Comparison of ENCODE assay signal across 9 cellular contexts in the genomic region with DNA sequence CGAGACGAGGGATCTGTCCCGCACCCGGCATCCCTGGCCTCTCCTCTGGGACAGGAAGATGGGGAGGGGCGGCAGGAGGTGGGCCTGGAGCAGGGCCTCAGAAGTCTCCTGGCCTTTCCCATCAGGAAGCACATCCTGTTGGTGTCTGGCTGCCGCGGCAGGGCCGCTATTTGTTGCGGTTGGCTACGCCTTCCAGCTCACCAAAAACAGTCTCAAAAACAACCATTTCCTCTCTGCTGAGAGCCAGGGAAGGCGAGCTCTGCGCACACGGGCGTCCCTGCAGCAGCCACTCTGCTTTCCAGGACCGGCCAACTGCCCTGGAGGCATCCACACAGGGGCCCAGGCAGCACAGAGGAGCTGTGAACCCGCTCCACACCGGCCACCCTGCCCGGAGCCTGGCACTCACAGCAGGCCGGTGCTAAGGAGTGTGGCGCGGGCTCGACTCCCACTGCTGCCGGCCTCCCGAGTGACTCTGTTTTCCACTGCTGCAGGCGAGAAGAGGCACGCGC. TPM values are rescaled to one million over a fixed set of nuclear protein-coding genes. Genes with fewer than 3 reads are reported as not detected.
A peak's percentile ranks its signal among the peaks of the same experiment; 100 is the strongest.
DNase-seq lines count a peak whose midpoint lies in the region; ATAC-seq, FAIRE-seq and TF ChIP-seq lines count a peak whose summit lies in the region.
"Had no signal": no experiment of that assay in that cellular context is flagged by ENCODE, and none has a peak within 500 bp of the region (broad histone marks: within the 10 kb centered on the region; RNA-seq: fewer than 3 reads in every experiment).

A gene (plus strand): TSS at position 224 of the 509 bp plus-strand sequence. CDS start 610 bp downstream, outside the sequence.

- no peak within 1 kb of the TSS for H3K4me2 ChIP-seq in HepG2 (ENCODE audit: low read depth, low read length)

- H4K20me1 ChIP-seq in HepG2 (ENCODE audit: insufficient read depth, low read length), result no peaks in the 10 kb centered on the region

- H2AFZ ChIP-seq in HepG2 (ENCODE audit: low read length), result no peak within 1 kb of the TSS

- no peaks in the 10 kb centered on the region for H3K79me2 ChIP-seq in HepG2 (ENCODE audit: insufficient read depth, low read length)

- CTCF ChIA-PET in HepG2 (lab: Yijun Ruan, JAX; ENCODE audit: low intra/inter-chr PET ratio, low total read pairs), result no interaction called here

- no peak for TF ChIP-seq POLR2A in HepG2 (IDR thresholded peaks at IDR 0.05; ENCODE audit: insufficient read depth in 1 of 2, low read depth in 2 of 2, low read length in 2 of 2)

- WGBS in liver, result 66% methylated on average over 27 of the region's 27 CpGs
- WGBS in HepG2 (ENCODE audit: low lambda C conversion rate), result 93% methylated on average over 17 of the region's 27 CpGs

- H3K4me1 ChIP-seq in liver (ENCODE audit: control insufficient read depth in 4 of 4, insufficient read depth in 4 of 4, low read length in 3 of 4), result peaks cover 0 to 14% (median 2%) of the 10 kb centered on the region in 4 donors
- H3K4me1 ChIP-seq in HepG2 (ENCODE audit: insufficient read depth, low read length), result peaks cover under 1% of the 10 kb centered on the region; the same call in 1 of the 2 replicates

- H3K36me3 ChIP-seq in liver (ENCODE audit: control insufficient read depth in 4 of 4, insufficient read depth in 3 of 4, low read depth in 1 of 4, low read length in 3 of 4) (no peaks in the 10 kb centered on the region), HepG2 (replicated peaks in 1 of 2; ENCODE audit: control insufficient read depth in 1 of 2, insufficient read depth in 2 of 2, low read length in 2 of 2) (no peaks in the 10 kb centered on the region)

- in situ Hi-C loops in HepG2 (cut with HindIII; ENCODE audit: extremely low pct_ligation_motif_present, low pct_unique_long_range_greater_than_20kb), result no loop called here

- H3K9ac ChIP-seq in liver (ENCODE audit: low read depth in 1 of 2, low read length in 2 of 2), result no peak within 1 kb of the TSS
- H3K9ac ChIP-seq in HepG2 (ENCODE audit: insufficient read depth, low read depth, low read length), result no peak within 1 kb of the TSS

- no peaks in the 10 kb centered on the region for H3K27me3 ChIP-seq in liver (ENCODE audit: control insufficient read depth in 4 of 4, insufficient read depth in 4 of 4, low read length in 3 of 4)
- no peaks in the 10 kb centered on the region for H3K27me3 ChIP-seq in HepG2 (ENCODE audit: control insufficient read depth in 1 of 2, insufficient read depth in 2 of 2, low read length in 2 of 2)

- TF ChIP-seq EP300 in HepG2 (IDR thresholded peaks at IDR 0.05; ENCODE audit: low read depth in 2 of 2, low read length in 2 of 2) (no peak), HepG2 (CRISPR knock-in tag; IDR thresholded peaks at IDR 0.05; ENCODE audit: borderline replicate concordance) (no peak)

- POLR2A ChIA-PET in HepG2 (lab: Yijun Ruan, JAX), result no interaction called here

- intact Hi-C loops in HepG2 (cut with micrococcal nuclease; ENCODE audit: unreplicated experiment), result no loop called here

- BruUV-seq in HepG2 (replicated peaks; lab: Mats Ljungman, UMichigan), result no TSS peak

- TF ChIP-seq CTCF in liver (IDR thresholded peaks at IDR 0.05; ENCODE audit: low read depth, low read length, missing input control) (no peak), HepG2 (CRISPR knock-in tag; IDR thresholded peaks at IDR 0.05) (no peak)

- H3K27ac ChIP-seq in liver (ENCODE audit: low read depth in 1 of 2, low read length in 2 of 2) (peak within 1 kb of the TSS; percentile 69 to 80), HepG2 (ENCODE audit: extremely low read length, insufficient read depth, low read length) (no peak within 1 kb of the TSS)

- DNase-seq in HepG2 (ENCODE audit: low spot score) (no peak), lung microvascular endothelial cell (ENCODE audit: low read depth in 2 of 2) (peak; percentile 80 to 84), ureter (ENCODE audit: low spot score) (no peak), NCI-H1930 (lab: John Stamatoyannopoulos, UW) (no peak)
- peak; percentile 52 for DNase-seq in central memory CD4-positive, alpha-beta T cell
- DNase-seq: DND-41 had no signal

- ATAC-seq in HepG2, result no peak
- no peak for ATAC-seq in GM21723 (IDR thresholded peaks at IDR 0.05; ENCODE audit: unreplicated experiment)
- ATAC-seq in GM18870 (IDR thresholded peaks at IDR 0.05; ENCODE audit: unreplicated experiment), result no peak

- TF ChIP-seq RAD21 in liver (IDR thresholded peaks at IDR 0.05) (peak in 1 of 2 donors; percentile 28), HepG2 (CRISPR knock-in tag; IDR thresholded peaks at IDR 0.05) (no peak)

- H3K4me3 ChIP-seq in liver (ENCODE audit: low read depth in 1 of 3, low read length in 3 of 3) (peak within 1 kb of the TSS in 2 of 3 donors; percentile 54), HepG2 (replicated peaks in 1 of 3; ENCODE audit: insufficient read depth in 1 of 3, low read depth in 2 of 3, low read length in 3 of 3) (no peak within 1 kb of the TSS)

- H3K9me3 ChIP-seq in liver (ENCODE audit: control insufficient read depth in 4 of 4, low read length in 3 of 4) (no peaks in the 10 kb centered on the region), HepG2 (ENCODE audit: low read length) (no peaks in the 10 kb centered on the region)

- no peak for FAIRE-seq in HepG2 (lab: Jason Lieb, UNC)

TF ChIP-seq in liver, 16 proteins besides CTCF, POLR2A, EP300 and RAD21 (continues in another document):
- TF ChIP-seq, protein P1, sequence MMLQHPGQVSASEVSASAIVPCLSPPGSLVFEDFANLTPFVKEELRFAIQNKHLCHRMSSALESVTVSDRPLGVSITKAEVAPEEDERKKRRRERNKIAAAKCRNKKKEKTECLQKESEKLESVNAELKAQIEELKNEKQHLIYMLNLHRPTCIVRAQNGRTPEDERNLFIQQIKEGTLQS (IDR thresholded peaks at IDR 0.05), result no peak
- TF ChIP-seq TAF1 (conservative IDR thresholded peaks at IDR 0.05), result peak; percentile 69

TF ChIP-seq in HepG2, 621 proteins besides CTCF, POLR2A, EP300 and RAD21 (continues in another document):
- TF ChIP-seq RFXANK (CRISPR knock-in tag; IDR thresholded peaks at IDR 0.05), result no peak
- TF ChIP-seq, protein P2, sequence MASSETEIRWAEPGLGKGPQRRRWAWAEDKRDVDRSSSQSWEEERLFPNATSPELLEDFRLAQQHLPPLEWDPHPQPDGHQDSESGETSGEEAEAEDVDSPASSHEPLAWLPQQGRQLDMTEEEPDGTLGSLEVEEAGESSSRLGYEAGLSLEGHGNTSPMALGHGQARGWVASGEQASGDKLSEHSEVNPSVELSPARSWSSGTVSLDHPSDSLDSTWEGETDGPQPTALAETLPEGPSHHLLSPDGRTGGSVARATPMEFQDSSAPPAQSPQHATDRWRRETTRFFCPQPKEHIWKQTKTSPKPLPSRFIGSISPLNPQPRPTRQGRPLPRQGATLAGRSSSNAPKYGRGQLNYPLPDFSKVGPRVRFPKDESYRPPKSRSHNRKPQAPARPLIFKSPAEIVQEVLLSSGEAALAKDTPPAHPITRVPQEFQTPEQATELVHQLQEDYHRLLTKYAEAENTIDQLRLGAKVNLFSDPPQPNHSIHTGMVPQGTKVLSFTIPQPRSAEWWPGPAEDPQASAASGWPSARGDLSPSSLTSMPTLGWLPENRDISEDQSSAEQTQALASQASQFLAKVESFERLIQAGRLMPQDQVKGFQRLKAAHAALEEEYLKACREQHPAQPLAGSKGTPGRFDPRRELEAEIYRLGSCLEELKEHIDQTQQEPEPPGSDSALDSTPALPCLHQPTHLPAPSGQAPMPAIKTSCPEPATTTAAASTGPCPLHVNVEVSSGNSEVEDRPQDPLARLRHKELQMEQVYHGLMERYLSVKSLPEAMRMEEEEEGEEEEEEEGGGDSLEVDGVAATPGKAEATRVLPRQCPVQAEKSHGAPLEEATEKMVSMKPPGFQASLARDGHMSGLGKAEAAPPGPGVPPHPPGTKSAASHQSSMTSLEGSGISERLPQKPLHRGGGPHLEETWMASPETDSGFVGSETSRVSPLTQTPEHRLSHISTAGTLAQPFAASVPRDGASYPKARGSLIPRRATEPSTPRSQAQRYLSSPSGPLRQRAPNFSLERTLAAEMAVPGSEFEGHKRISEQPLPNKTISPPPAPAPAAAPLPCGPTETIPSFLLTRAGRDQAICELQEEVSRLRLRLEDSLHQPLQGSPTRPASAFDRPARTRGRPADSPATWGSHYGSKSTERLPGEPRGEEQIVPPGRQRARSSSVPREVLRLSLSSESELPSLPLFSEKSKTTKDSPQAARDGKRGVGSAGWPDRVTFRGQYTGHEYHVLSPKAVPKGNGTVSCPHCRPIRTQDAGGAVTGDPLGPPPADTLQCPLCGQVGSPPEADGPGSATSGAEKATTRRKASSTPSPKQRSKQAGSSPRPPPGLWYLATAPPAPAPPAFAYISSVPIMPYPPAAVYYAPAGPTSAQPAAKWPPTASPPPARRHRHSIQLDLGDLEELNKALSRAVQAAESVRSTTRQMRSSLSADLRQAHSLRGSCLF (CRISPR knock-in tag; IDR thresholded peaks at IDR 0.05; ENCODE audit: borderline replicate concordance), result no peak
- no peak for TF ChIP-seq U2AF1 (optimal IDR thresholded peaks at IDR 0.05; ENCODE audit: low read depth, low read length)

RNA-seq across cellular contexts. Expression of the gene that starts here (rescaled TPM):
- total RNA-seq in liver (10 to 100 TPM in 1 of 2 donors, 1 to 10 TPM in 1; 3.5 to 11.7 TPM), HepG2 (2016; rRNA removed; fragmentation: Illumina TruSeq; extraction: Trizol) (not detected in 2 replicates), lung microvascular endothelial cell (89.6 and 101 TPM in 2 replicates), ureter (32.8 TPM)
- polyA plus RNA-seq in liver (10 to 100 TPM in 1 of 2 donors, 1 to 10 TPM in 1; 9.8 to 14.4 TPM), HepG2 (2011; rRNA removed) (not detected in 2 replicates)
- total RNA-seq in HepG2 (2016; cell fraction: cytosol; rRNA removed; fragmentation: Illumina TruSeq; extraction: Trizol; ENCODE audit: low read depth), result not detected in 2 replicates
- total RNA-seq in HepG2 (2016; cell fraction: insoluble cytoplasmic fraction; rRNA removed; fragmentation: Illumina TruSeq; extraction: Trizol), result not detected in 2 replicates
- not detected in 2 replicates for total RNA-seq in HepG2 (2016; cell fraction: membrane; rRNA removed; fragmentation: Illumina TruSeq; extraction: Trizol)
- total RNA-seq in HepG2 (2016; cell fraction: nucleus; rRNA removed; fragmentation: Illumina TruSeq; extraction: Trizol), result not detected in 2 replicates
- not detected in 2 replicates for polyA plus RNA-seq in HepG2 (2011; cell fraction: cytosol; rRNA removed)
- polyA plus RNA-seq in HepG2 (2011; cell fraction: nucleus; rRNA removed), result not detected in 2 replicates
- polyA plus RNA-seq in HepG2 (2012), result not detected in 2 replicates
- polyA plus RNA-seq in HepG2 (2016; cell fraction: cytosol; fragmentation: Illumina TruSeq; extraction: Trizol; ENCODE audit: low read depth), result not detected in 2 replicates
- polyA plus RNA-seq in HepG2 (2016; cell fraction: insoluble cytoplasmic fraction; fragmentation: Illumina TruSeq; extraction: Trizol; ENCODE audit: low read depth), result not detected in 2 replicates
- not detected in 2 replicates for polyA plus RNA-seq in HepG2 (2016; cell fraction: membrane; fragmentation: Illumina TruSeq; extraction: Trizol; ENCODE audit: low read depth)
- polyA plus RNA-seq in HepG2 (2016; cell fraction: nucleus; fragmentation: Illumina TruSeq; extraction: Trizol; ENCODE audit: insufficient read depth, low read depth), result not detected in 2 replicates
- not detected in 2 replicates for polyA minus RNA-seq in HepG2 (2011; rRNA and poly(A)+ RNA removed; ENCODE audit: low replicate concordance)
- polyA minus RNA-seq in HepG2 (2011; cell fraction: cytosol; rRNA and poly(A)+ RNA removed), result not detected in 2 replicates
- not detected in 2 replicates for polyA minus RNA-seq in HepG2 (2011; cell fraction: nucleus; rRNA and poly(A)+ RNA removed)

Comparison
In these comparisons a context has a peak if more than half of its experiments do, and no peak if none do; other contexts are left out.
1. RNA of the gene that starts here (polyA plus RNA-seq): 9.8 to 14.4 TPM in liver; not detected in HepG2; every median in the first group is over 10 times any median in the second.
2. H3K4me3 ChIP-seq: peak in liver (2 of 3); none in HepG2 (0 of 3).
3. DNase-seq: peak in central memory CD4-positive, alpha-beta T cell (single experiment) and lung microvascular endothelial cell (2 of 2); none in HepG2 (single experiment), ureter (single experiment) and NCI-H1930 (0 of 2).